ENCODE assay signal across 9 cellular contexts in genomic region chr5:56050566-56051292, GRCh38. TPM values are rescaled to one million over a fixed set of nuclear protein-coding genes. Genes with fewer than 3 reads are reported as not detected.
DNase-seq lines count a peak whose midpoint lies in the region; ATAC-seq and TF ChIP-seq lines count a peak whose summit lies in the region.
"Had no signal": no experiment of that assay in that cellular context is flagged by ENCODE, and none has a peak within 500 bp of the region (broad histone marks: within the 10 kb centered on the region; RNA-seq: fewer than 3 reads in every experiment).

No MANE protein-coding gene starts in this region.

- H3K27ac Mint-ChIP-seq in CD4-positive, alpha-beta memory T cell: peak overlapping the region; percentile 73 to 96 (median 87)
- peak overlapping the region; percentile 92 for H3K27ac Mint-ChIP-seq in mesothelial cell of epicardium

- H3K36me3 Mint-ChIP-seq in CD4-positive, alpha-beta memory T cell: no peaks in the 10 kb centered on the region
- peaks cover 2% of the 10 kb centered on the region for H3K36me3 Mint-ChIP-seq in mesothelial cell of epicardium

- peaks cover 40 to 73% (median 55%) of the 10 kb centered on the region in 4 donors for H3K4me1 Mint-ChIP-seq in CD4-positive, alpha-beta memory T cell
- peaks cover 16% of the 10 kb centered on the region for H3K4me1 Mint-ChIP-seq in mesothelial cell of epicardium

- intact Hi-C loops in CD4-positive, alpha-beta memory T cell (cut with micrococcal nuclease): loop anchor here (2.0 kb wide), 3 partner anchors 38 to 72 kb away; partner anchors contain the start of gene IL6ST
- intact Hi-C loops in tibial artery (cut with DNase I; ENCODE audit: low total_unique reads): no loop called here

- H3K27ac ChIP-seq in CD4-positive, alpha-beta memory T cell (ENCODE audit: low read depth, low read length): no peak overlapping the region
- no peak overlapping the region for H3K27ac ChIP-seq in tibial artery
- H3K27ac ChIP-seq: RWPE1 had no signal

- H3K9me3 Mint-ChIP-seq in CD4-positive, alpha-beta memory T cell: peaks cover 0 to 5% (median 0%) of the 10 kb centered on the region in 8 donors
- H3K9me3 Mint-ChIP-seq in mesothelial cell of epicardium: peaks cover 16% of the 10 kb centered on the region

- peak; percentile 42 for ATAC-seq in HG02885 (IDR thresholded peaks at IDR 0.05; ENCODE audit: poor library complexity, unreplicated experiment)
- ATAC-seq in omental fat pad (ENCODE audit: low FRiP score): no peak

- DNase-seq in CD4-positive, alpha-beta memory T cell: peak in 4 of 5 donors; percentile 45 to 62 (median 54)
- peak; percentile 22 for DNase-seq in adipocyte (ENCODE audit: low read depth)
- DNase-seq in mesothelial cell of epicardium (ENCODE audit: low spot score in 2 of 2, unreplicated experiment in 2 of 2): no peak
- no peak for DNase-seq in omental fat pad (ENCODE audit: low spot score)
- no peak for DNase-seq in tibial artery
- no peak for DNase-seq in amniotic stem cell (lab: John Stamatoyannopoulos, UW)
- no peak for DNase-seq in hippocampal formation (lab: John Stamatoyannopoulos, UW)

- H3K4me3 Mint-ChIP-seq in CD4-positive, alpha-beta memory T cell: peak overlapping the region; percentile 77 to 86 (median 82)
- no peak overlapping the region for H3K4me3 Mint-ChIP-seq in mesothelial cell of epicardium

- POLR2A ChIA-PET in CD4-positive, alpha-beta memory T cell (lab: Charles Lee; ENCODE audit: partially characterized antibody): interaction anchor here (0.6 to 2.0 kb wide), 20 partner anchors 8 to 137 kb away, joined by 3 to 20 read pairs (median 3); partner anchors contain the start of gene IL6ST

- no peaks in the 10 kb centered on the region for H3K27me3 ChIP-seq in CD4-positive, alpha-beta memory T cell (ENCODE audit: insufficient read depth, low read length)
- H3K27me3 ChIP-seq in adipocyte (replicated peaks; ENCODE audit: control insufficient read depth, insufficient read depth, low read length) (no peaks in the 10 kb centered on the region), tibial artery (no peaks in the 10 kb centered on the region)

- no peaks in the 10 kb centered on the region for H3K36me3 ChIP-seq in CD4-positive, alpha-beta memory T cell (ENCODE audit: insufficient read depth, low read length)
- no peaks in the 10 kb centered on the region for H3K36me3 ChIP-seq in adipocyte (ENCODE audit: control insufficient read depth, insufficient read depth, low read length, severe bottlenecking)
- H3K36me3 ChIP-seq in tibial artery: no peaks in the 10 kb centered on the region

- no peaks in the 10 kb centered on the region for H3K27me3 Mint-ChIP-seq in CD4-positive, alpha-beta memory T cell
- no peaks in the 10 kb centered on the region for H3K27me3 Mint-ChIP-seq in mesothelial cell of epicardium (ENCODE audit: low read depth)

- no peaks in the 10 kb centered on the region for H3K9me3 ChIP-seq in CD4-positive, alpha-beta memory T cell (ENCODE audit: control insufficient read depth in 1 of 2, low read length in 2 of 2)
- H3K9me3 ChIP-seq in adipocyte (ENCODE audit: control insufficient read depth, low read length) (peaks cover 6% of the 10 kb centered on the region), tibial artery (peaks cover 0 to 4% (median 0%) of the 10 kb centered on the region in 3 donors)

- H3K4me3 ChIP-seq in CD4-positive, alpha-beta memory T cell (ENCODE audit: low read length in 2 of 2): no peak overlapping the region
- H3K4me3 ChIP-seq in adipocyte (ENCODE audit: low read length) (no peak overlapping the region), tibial artery (no peak overlapping the region)

- CTCF ChIA-PET in CD4-positive, alpha-beta memory T cell (lab: Charles Lee; ENCODE audit: partially characterized antibody): interaction anchor here (0.7 to 2.3 kb wide), 8 partner anchors 9 to 150 kb away, joined by 3 to 9 read pairs (median 3); no protein-coding TSS in a partner anchor

- no peak overlapping the region for H3K9ac ChIP-seq in adipocyte (ENCODE audit: low read length)

- H3K4me1 ChIP-seq in CD4-positive, alpha-beta memory T cell (ENCODE audit: insufficient read depth, low read length): peaks cover 65% of the 10 kb centered on the region
- H3K4me1 ChIP-seq in adipocyte (ENCODE audit: control insufficient read depth, insufficient read depth, low read length) (peaks cover 24% of the 10 kb centered on the region), tibial artery (peaks cover 0 to 4% (median 0%) of the 10 kb centered on the region in 4 donors)

- TF ChIP-seq CTCF in mesothelial cell of epicardium (IDR thresholded peaks at IDR 0.05; ENCODE audit: unreplicated experiment) (no peak), omental fat pad (IDR thresholded peaks at IDR 0.05) (no peak), tibial artery (IDR thresholded peaks at IDR 0.05) (no peak)

RNA-seq across cellular contexts. Expression of gene IL6ST, which starts 56.0 kb away (rescaled TPM):
- 100 to 1,000 TPM; 176 to 180 TPM for total RNA-seq in CD4-positive, alpha-beta memory T cell
- polyA plus RNA-seq in CD4-positive, alpha-beta memory T cell: 10 to 100 TPM; 26.3 to 42.8 TPM
- total RNA-seq in mesothelial cell of epicardium (373 to 381 TPM (median 374 TPM) in 3 replicates), omental fat pad (100 to 1,000 TPM; 555 to 806 (median 682) TPM)

Comparison
In these comparisons a context has a peak if more than half of its experiments do, and no peak if none do; other contexts are left out.
1. DNase-seq: peak in CD4-positive, alpha-beta memory T cell (4 of 5) and adipocyte (single experiment); none in mesothelial cell of epicardium (0 of 2), omental fat pad (single experiment), tibial artery (0 of 2), amniotic stem cell (single experiment) and hippocampal formation (0 of 2).